ENCODE assay signal across 12 cellular contexts in genomic region chr2:204665244-204665643, GRCh38.
DNase-seq lines count a peak whose midpoint lies in the region; ATAC-seq and TF ChIP-seq lines count a peak whose summit lies in the region.
"Had no signal": no experiment of that assay in that cellular context is flagged by ENCODE, and none has a peak within 500 bp of the region (broad histone marks: within the 10 kb centered on the region; RNA-seq: fewer than 3 reads in every experiment).

No MANE protein-coding gene starts in this region.

- H3K4me3 Mint-ChIP-seq in Caco-2 (ENCODE audit: unreplicated experiment) = peak overlapping the region; percentile 17
- no peak overlapping the region for H3K4me3 Mint-ChIP-seq in naive thymus-derived CD4-positive, alpha-beta T cell
- no peak overlapping the region for H3K4me3 Mint-ChIP-seq in activated naive CD4-positive, alpha-beta T cell treated with anti-CD3 and anti-CD28 coated beads for 36 hours
- H3K4me3 Mint-ChIP-seq: activated B cell treated with CpG ODN at 0.5 μM for 24 hours; activated naive CD4-positive, alpha-beta T cell treated with anti-CD3 and anti-CD28 coated beads, Interleukin-2, amount 50 U/mL, for 24 hours had no signal

- H3K9me3 Mint-ChIP-seq in Caco-2 (ENCODE audit: unreplicated experiment) = no peaks in the 10 kb centered on the region
- peaks cover 0 to 2% (median 0%) of the 10 kb centered on the region in 11 donors for H3K9me3 Mint-ChIP-seq in naive thymus-derived CD4-positive, alpha-beta T cell
- H3K9me3 Mint-ChIP-seq in activated naive CD4-positive, alpha-beta T cell treated with anti-CD3 and anti-CD28 coated beads for 36 hours = no peaks in the 10 kb centered on the region
- H3K9me3 Mint-ChIP-seq: activated B cell treated with CpG ODN at 0.5 μM for 24 hours; activated naive CD4-positive, alpha-beta T cell treated with anti-CD3 and anti-CD28 coated beads, Interleukin-2, amount 50 U/mL, for 24 hours had no signal

- DNase-seq in Caco-2 = peak; percentile 25 to 45
- DNase-seq in RPMI7951 (ENCODE audit: low read depth) = peak; percentile 82
- no peak for DNase-seq in epithelial cell of prostate (ENCODE audit: low read depth, low spot score)
- DNase-seq in myocyte (ENCODE audit: low read depth) = peak; percentile 92
- no peak for DNase-seq in naive thymus-derived CD4-positive, alpha-beta T cell
- no peak for DNase-seq in activated naive CD4-positive, alpha-beta T cell treated with anti-CD3 and anti-CD28 coated beads for 36 hours
- DNase-seq: activated B cell treated with CpG ODN at 0.5 μM for 24 hours, NCI-H1417 had no signal

- H3K4me1 ChIP-seq in Caco-2 = peaks cover 81% of the 10 kb centered on the region
- H3K4me1 ChIP-seq in naive thymus-derived CD4-positive, alpha-beta T cell (ENCODE audit: control insufficient read depth in 2 of 2, insufficient read depth in 2 of 2, low read length in 2 of 2) = no peaks in the 10 kb centered on the region
- H3K4me1 ChIP-seq: BLaER1 treated with 17β-estradiol and CSF1 and Interleukin-3, amounts not matched to agents 10 nM and 100 nM had no signal

- peak overlapping the region; percentile 78 for H3K27ac ChIP-seq in epithelial cell of prostate
- no peak overlapping the region for H3K27ac ChIP-seq in naive thymus-derived CD4-positive, alpha-beta T cell (ENCODE audit: low read depth, low read length)
- H3K27ac ChIP-seq: BLaER1 treated with 17β-estradiol and CSF1 and Interleukin-3, amounts not matched to agents 10 nM and 100 nM had no signal

- POLR2A ChIA-PET in Caco-2 (lab: Charles Lee) = interaction anchor here (0.7 kb wide), 1 partner anchor 9 kb away, joined by 4 read pairs; no protein-coding TSS in a partner anchor
- POLR2A ChIA-PET in naive thymus-derived CD4-positive, alpha-beta T cell (lab: Charles Lee) = no interaction called here

- H3K27ac Mint-ChIP-seq in Caco-2 (ENCODE audit: unreplicated experiment) = no peak overlapping the region
- no peak overlapping the region for H3K27ac Mint-ChIP-seq in naive thymus-derived CD4-positive, alpha-beta T cell
- H3K27ac Mint-ChIP-seq in activated naive CD4-positive, alpha-beta T cell treated with anti-CD3 and anti-CD28 coated beads for 36 hours = no peak overlapping the region
- H3K27ac Mint-ChIP-seq: activated B cell treated with CpG ODN at 0.5 μM for 24 hours; activated naive CD4-positive, alpha-beta T cell treated with anti-CD3 and anti-CD28 coated beads, Interleukin-2, amount 50 U/mL, for 24 hours had no signal

- H3K27me3 Mint-ChIP-seq in Caco-2 (ENCODE audit: insufficient read depth, unreplicated experiment) = no peaks in the 10 kb centered on the region
- H3K27me3 Mint-ChIP-seq in naive thymus-derived CD4-positive, alpha-beta T cell = peaks cover 0 to 2% (median 0%) of the 10 kb centered on the region in 5 donors
- no peaks in the 10 kb centered on the region for H3K27me3 Mint-ChIP-seq in activated naive CD4-positive, alpha-beta T cell treated with anti-CD3 and anti-CD28 coated beads for 36 hours (ENCODE audit: low read depth)
- H3K27me3 Mint-ChIP-seq: activated B cell treated with CpG ODN at 0.5 μM for 24 hours; activated naive CD4-positive, alpha-beta T cell treated with anti-CD3 and anti-CD28 coated beads, Interleukin-2, amount 50 U/mL, for 24 hours had no signal

- peaks cover 20% of the 10 kb centered on the region for H3K36me3 Mint-ChIP-seq in Caco-2 (ENCODE audit: insufficient read depth, unreplicated experiment)
- H3K36me3 Mint-ChIP-seq in naive thymus-derived CD4-positive, alpha-beta T cell = no peaks in the 10 kb centered on the region
- H3K36me3 Mint-ChIP-seq in activated naive CD4-positive, alpha-beta T cell treated with anti-CD3 and anti-CD28 coated beads for 36 hours (ENCODE audit: low read depth) = no peaks in the 10 kb centered on the region
- H3K36me3 Mint-ChIP-seq: activated naive CD4-positive, alpha-beta T cell treated with anti-CD3 and anti-CD28 coated beads, Interleukin-2, amount 50 U/mL, for 24 hours had no signal

- no peak overlapping the region for H3K4me3 ChIP-seq in Caco-2 (ENCODE audit: low read depth, low read length)
- H3K4me3 ChIP-seq in naive thymus-derived CD4-positive, alpha-beta T cell (ENCODE audit: low read length) = no peak overlapping the region
- H3K4me3 ChIP-seq: BLaER1 treated with 17β-estradiol and CSF1 and Interleukin-3, amounts not matched to agents 10 nM and 100 nM had no signal

- no TSS peak for BruUV-seq in Caco-2 (replicated peaks; lab: Mats Ljungman, UMichigan)

- H3K36me3 ChIP-seq in Caco-2 (ENCODE audit: control insufficient read depth, insufficient read depth, low read length) = no peaks in the 10 kb centered on the region; the same call in 1 of the 2 replicates
- H3K36me3 ChIP-seq in naive thymus-derived CD4-positive, alpha-beta T cell (ENCODE audit: control insufficient read depth in 2 of 3, insufficient read depth in 3 of 3, low read length in 3 of 3) = no peaks in the 10 kb centered on the region
- H3K36me3 ChIP-seq: BLaER1 treated with 17β-estradiol and CSF1 and Interleukin-3, amounts not matched to agents 10 nM and 100 nM had no signal

- TF ChIP-seq CTCF in Caco-2 (IDR thresholded peaks at IDR 0.05; ENCODE audit: insufficient read depth in 1 of 2, low read depth in 1 of 2, low read length in 1 of 2, severe bottlenecking in 1 of 2, unreplicated experiment in 1 of 2) = no peak

- H3K4me1 Mint-ChIP-seq in Caco-2 (ENCODE audit: low read depth, unreplicated experiment) = peaks cover 31% of the 10 kb centered on the region
- no peaks in the 10 kb centered on the region for H3K4me1 Mint-ChIP-seq in naive thymus-derived CD4-positive, alpha-beta T cell
- H3K4me1 Mint-ChIP-seq in activated naive CD4-positive, alpha-beta T cell treated with anti-CD3 and anti-CD28 coated beads for 36 hours (ENCODE audit: low read depth) = no peaks in the 10 kb centered on the region
- H3K4me1 Mint-ChIP-seq: activated B cell treated with CpG ODN at 0.5 μM for 24 hours; activated naive CD4-positive, alpha-beta T cell treated with anti-CD3 and anti-CD28 coated beads, Interleukin-2, amount 50 U/mL, for 24 hours had no signal

- no peak for ATAC-seq in GM21447 (IDR thresholded peaks at IDR 0.05; ENCODE audit: unreplicated experiment)
- ATAC-seq in naive thymus-derived CD4-positive, alpha-beta T cell = no peak
- no peak for ATAC-seq in HG03565 (IDR thresholded peaks at IDR 0.05; ENCODE audit: unreplicated experiment)

- CTCF ChIA-PET in Caco-2 (lab: Charles Lee) = interaction anchor here (1.4 kb wide), 2 partner anchors 10 to 27 kb away, joined by 4 read pairs; no protein-coding TSS in a partner anchor
- CTCF ChIA-PET in naive thymus-derived CD4-positive, alpha-beta T cell (lab: Charles Lee) = no interaction called here
- CTCF ChIA-PET in activated naive CD4-positive, alpha-beta T cell treated with anti-CD3 and anti-CD28 coated beads for 36 hours (lab: Charles Lee) = no interaction called here

- intact Hi-C loops in Caco-2 (cut with micrococcal nuclease; ENCODE audit: unreplicated experiment) = no loop called here
- intact Hi-C loops in naive thymus-derived CD4-positive, alpha-beta T cell (cut with micrococcal nuclease) = no loop called here
- intact Hi-C loops in activated naive CD4-positive, alpha-beta T cell treated with anti-CD3 and anti-CD28 coated beads for 36 hours (cut with micrococcal nuclease) = no loop called here

- H3K9me3 ChIP-seq in Caco-2 = no peaks in the 10 kb centered on the region
- H3K9me3 ChIP-seq in naive thymus-derived CD4-positive, alpha-beta T cell (ENCODE audit: control insufficient read depth in 2 of 3, low read length in 3 of 3) = no peaks in the 10 kb centered on the region
- H3K9me3 ChIP-seq: BLaER1 treated with 17β-estradiol and CSF1 and Interleukin-3, amounts not matched to agents 10 nM and 100 nM had no signal

- no peaks in the 10 kb centered on the region for H3K27me3 ChIP-seq in Caco-2 (replicated peaks; ENCODE audit: control insufficient read depth, insufficient read depth, low read length)
- no peaks in the 10 kb centered on the region for H3K27me3 ChIP-seq in naive thymus-derived CD4-positive, alpha-beta T cell (ENCODE audit: control insufficient read depth in 2 of 2, insufficient read depth in 2 of 2, low read length in 2 of 2)
- H3K27me3 ChIP-seq: BLaER1 treated with 17β-estradiol and CSF1 and Interleukin-3, amounts not matched to agents 10 nM and 100 nM had no signal

Comparison
In these comparisons a context has a peak if more than half of its experiments do, and no peak if none do; other contexts are left out.
1. DNase-seq: peak in Caco-2 (2 of 2), RPMI7951 (single experiment) and myocyte (single experiment); none in epithelial cell of prostate (single experiment), naive thymus-derived CD4-positive, alpha-beta T cell (0 of 9) and activated naive CD4-positive, alpha-beta T cell treated with anti-CD3 and anti-CD28 coated beads for 36 hours (single experiment).